ENCODE assay signal across 1 cellular context in genomic region chr7:71601840-71602239, GRCh38.
TF ChIP-seq lines count a peak whose summit lies in the region.

No MANE protein-coding gene starts in this region.

TF ChIP-seq in GM23338, 12 proteins besides CTCF, POLR2A, EP300 and RAD21 (continued from another document):
- TF ChIP-seq, protein P1, sequence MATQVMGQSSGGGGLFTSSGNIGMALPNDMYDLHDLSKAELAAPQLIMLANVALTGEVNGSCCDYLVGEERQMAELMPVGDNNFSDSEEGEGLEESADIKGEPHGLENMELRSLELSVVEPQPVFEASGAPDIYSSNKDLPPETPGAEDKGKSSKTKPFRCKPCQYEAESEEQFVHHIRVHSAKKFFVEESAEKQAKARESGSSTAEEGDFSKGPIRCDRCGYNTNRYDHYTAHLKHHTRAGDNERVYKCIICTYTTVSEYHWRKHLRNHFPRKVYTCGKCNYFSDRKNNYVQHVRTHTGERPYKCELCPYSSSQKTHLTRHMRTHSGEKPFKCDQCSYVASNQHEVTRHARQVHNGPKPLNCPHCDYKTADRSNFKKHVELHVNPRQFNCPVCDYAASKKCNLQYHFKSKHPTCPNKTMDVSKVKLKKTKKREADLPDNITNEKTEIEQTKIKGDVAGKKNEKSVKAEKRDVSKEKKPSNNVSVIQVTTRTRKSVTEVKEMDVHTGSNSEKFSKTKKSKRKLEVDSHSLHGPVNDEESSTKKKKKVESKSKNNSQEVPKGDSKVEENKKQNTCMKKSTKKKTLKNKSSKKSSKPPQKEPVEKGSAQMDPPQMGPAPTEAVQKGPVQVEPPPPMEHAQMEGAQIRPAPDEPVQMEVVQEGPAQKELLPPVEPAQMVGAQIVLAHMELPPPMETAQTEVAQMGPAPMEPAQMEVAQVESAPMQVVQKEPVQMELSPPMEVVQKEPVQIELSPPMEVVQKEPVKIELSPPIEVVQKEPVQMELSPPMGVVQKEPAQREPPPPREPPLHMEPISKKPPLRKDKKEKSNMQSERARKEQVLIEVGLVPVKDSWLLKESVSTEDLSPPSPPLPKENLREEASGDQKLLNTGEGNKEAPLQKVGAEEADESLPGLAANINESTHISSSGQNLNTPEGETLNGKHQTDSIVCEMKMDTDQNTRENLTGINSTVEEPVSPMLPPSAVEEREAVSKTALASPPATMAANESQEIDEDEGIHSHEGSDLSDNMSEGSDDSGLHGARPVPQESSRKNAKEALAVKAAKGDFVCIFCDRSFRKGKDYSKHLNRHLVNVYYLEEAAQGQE (IDR thresholded peaks at IDR 0.05; ENCODE audit: unreplicated experiment), result no peak
- TF ChIP-seq, protein P2, sequence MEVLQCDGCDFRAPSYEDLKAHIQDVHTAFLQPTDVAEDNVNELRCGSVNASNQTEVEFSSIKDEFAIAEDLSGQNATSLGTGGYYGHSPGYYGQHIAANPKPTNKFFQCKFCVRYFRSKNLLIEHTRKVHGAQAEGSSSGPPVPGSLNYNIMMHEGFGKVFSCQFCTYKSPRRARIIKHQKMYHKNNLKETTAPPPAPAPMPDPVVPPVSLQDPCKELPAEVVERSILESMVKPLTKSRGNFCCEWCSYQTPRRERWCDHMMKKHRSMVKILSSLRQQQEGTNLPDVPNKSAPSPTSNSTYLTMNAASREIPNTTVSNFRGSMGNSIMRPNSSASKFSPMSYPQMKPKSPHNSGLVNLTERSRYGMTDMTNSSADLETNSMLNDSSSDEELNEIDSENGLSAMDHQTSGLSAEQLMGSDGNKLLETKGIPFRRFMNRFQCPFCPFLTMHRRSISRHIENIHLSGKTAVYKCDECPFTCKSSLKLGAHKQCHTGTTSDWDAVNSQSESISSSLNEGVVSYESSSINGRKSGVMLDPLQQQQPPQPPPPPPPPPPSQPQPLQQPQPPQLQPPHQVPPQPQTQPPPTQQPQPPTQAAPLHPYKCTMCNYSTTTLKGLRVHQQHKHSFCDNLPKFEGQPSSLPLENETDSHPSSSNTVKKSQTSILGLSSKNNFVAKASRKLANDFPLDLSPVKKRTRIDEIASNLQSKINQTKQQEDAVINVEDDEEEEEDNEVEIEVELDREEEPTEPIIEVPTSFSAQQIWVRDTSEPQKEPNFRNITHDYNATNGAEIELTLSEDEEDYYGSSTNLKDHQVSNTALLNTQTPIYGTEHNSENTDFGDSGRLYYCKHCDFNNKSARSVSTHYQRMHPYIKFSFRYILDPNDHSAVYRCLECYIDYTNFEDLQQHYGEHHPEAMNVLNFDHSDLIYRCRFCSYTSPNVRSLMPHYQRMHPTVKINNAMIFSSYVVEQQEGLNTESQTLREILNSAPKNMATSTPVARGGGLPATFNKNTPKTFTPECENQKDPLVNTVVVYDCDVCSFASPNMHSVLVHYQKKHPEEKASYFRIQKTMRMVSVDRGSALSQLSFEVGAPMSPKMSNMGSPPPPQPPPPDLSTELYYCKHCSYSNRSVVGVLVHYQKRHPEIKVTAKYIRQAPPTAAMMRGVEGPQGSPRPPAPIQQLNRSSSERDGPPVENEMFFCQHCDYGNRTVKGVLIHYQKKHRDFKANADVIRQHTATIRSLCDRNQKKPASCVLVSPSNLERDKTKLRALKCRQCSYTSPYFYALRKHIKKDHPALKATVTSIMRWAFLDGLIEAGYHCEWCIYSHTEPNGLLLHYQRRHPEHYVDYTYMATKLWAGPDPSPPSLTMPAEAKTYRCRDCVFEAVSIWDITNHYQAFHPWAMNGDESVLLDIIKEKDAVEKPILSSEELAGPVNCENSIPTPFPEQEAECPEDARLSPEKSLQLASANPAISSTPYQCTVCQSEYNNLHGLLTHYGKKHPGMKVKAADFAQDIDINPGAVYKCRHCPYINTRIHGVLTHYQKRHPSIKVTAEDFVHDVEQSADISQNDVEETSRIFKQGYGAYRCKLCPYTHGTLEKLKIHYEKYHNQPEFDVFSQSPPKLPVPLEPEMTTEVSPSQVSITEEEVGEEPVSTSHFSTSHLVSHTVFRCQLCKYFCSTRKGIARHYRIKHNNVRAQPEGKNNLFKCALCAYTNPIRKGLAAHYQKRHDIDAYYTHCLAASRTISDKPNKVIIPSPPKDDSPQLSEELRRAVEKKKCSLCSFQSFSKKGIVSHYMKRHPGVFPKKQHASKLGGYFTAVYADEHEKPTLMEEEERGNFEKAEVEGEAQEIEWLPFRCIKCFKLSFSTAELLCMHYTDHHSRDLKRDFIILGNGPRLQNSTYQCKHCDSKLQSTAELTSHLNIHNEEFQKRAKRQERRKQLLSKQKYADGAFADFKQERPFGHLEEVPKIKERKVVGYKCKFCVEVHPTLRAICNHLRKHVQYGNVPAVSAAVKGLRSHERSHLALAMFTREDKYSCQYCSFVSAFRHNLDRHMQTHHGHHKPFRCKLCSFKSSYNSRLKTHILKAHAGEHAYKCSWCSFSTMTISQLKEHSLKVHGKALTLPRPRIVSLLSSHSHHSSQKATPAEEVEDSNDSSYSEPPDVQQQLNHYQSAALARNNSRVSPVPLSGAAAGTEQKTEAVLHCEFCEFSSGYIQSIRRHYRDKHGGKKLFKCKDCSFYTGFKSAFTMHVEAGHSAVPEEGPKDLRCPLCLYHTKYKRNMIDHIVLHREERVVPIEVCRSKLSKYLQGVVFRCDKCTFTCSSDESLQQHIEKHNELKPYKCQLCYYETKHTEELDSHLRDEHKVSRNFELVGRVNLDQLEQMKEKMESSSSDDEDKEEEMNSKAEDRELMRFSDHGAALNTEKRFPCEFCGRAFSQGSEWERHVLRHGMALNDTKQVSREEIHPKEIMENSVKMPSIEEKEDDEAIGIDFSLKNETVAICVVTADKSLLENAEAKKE (CRISPR knock-in tag; IDR thresholded peaks at IDR 0.05), result no peak
- TF ChIP-seq POLR2AphosphoS5 (IDR thresholded peaks at IDR 0.05; ENCODE audit: low read depth) (no peak), STAT1 (IDR thresholded peaks at IDR 0.05; ENCODE audit: unreplicated experiment) (no peak), ZNF331 (CRISPR knock-in tag; IDR thresholded peaks at IDR 0.05; ENCODE audit: low read depth) (no peak), ZNF114 (CRISPR knock-in tag; IDR thresholded peaks at IDR 0.05) (no peak), EZH2 (IDR thresholded peaks at IDR 0.05; ENCODE audit: low read depth, unreplicated experiment) (no peak)
- TF ChIP-seq, protein P3, sequence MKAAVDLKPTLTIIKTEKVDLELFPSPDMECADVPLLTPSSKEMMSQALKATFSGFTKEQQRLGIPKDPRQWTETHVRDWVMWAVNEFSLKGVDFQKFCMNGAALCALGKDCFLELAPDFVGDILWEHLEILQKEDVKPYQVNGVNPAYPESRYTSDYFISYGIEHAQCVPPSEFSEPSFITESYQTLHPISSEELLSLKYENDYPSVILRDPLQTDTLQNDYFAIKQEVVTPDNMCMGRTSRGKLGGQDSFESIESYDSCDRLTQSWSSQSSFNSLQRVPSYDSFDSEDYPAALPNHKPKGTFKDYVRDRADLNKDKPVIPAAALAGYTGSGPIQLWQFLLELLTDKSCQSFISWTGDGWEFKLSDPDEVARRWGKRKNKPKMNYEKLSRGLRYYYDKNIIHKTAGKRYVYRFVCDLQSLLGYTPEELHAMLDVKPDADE (IDR thresholded peaks at IDR 0.05), result no peak
